Comparison of ENCODE assay signal across 1 cellular context in the genomic region with DNA sequence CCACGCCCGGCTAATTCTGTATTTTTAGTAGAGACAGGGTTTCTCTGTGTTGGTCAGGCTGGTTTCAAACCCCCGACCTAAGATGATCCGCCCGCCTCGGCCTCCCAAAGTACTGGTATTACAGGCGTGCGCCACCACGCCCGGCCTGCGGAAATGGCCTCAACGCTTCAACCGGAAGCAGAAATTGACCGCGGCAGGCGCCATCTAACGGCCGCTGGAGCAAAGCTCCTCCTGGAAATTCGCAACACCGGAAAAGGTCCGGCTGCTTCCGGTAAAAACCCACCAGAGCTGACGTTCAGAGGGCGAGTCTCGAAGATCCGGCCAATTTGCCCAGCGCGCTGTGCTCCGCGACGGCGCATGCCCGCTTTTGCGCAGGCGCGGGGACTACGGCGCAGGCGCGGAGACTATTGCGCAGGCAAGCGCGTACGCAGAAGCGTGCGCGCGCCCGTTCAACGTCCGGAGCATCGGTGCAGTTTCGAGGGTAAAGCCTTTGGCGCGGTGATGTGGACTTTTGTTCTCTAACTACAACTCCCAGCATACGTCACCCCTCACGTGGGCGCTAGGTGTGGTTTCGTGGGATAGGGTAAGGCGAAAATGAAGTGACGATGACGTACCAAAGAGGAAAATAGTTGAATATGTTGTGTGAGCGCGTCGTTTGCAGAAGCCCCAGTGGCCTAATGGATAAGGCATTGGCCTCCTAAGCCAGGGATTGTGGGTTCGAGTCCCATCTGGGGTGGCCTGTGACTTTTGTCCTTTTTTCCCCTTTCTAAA.
A peak's percentile ranks its signal among the peaks of the same experiment; 100 is the strongest.
TF ChIP-seq lines count a peak whose summit lies in the region.

No MANE protein-coding gene starts in this region.

TF ChIP-seq in WTC11, 78 proteins besides CTCF, POLR2A, EP300 and RAD21 (continued from another document and continues in another):
- TF ChIP-seq, protein P1, sequence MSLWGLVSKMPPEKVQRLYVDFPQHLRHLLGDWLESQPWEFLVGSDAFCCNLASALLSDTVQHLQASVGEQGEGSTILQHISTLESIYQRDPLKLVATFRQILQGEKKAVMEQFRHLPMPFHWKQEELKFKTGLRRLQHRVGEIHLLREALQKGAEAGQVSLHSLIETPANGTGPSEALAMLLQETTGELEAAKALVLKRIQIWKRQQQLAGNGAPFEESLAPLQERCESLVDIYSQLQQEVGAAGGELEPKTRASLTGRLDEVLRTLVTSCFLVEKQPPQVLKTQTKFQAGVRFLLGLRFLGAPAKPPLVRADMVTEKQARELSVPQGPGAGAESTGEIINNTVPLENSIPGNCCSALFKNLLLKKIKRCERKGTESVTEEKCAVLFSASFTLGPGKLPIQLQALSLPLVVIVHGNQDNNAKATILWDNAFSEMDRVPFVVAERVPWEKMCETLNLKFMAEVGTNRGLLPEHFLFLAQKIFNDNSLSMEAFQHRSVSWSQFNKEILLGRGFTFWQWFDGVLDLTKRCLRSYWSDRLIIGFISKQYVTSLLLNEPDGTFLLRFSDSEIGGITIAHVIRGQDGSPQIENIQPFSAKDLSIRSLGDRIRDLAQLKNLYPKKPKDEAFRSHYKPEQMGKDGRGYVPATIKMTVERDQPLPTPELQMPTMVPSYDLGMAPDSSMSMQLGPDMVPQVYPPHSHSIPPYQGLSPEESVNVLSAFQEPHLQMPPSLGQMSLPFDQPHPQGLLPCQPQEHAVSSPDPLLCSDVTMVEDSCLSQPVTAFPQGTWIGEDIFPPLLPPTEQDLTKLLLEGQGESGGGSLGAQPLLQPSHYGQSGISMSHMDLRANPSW (CRISPR knock-in tag; conservative IDR thresholded peaks at IDR 0.05; ENCODE audit: low read depth) = no peak
- TF ChIP-seq ZNF219 (CRISPR knock-in tag; IDR thresholded peaks at IDR 0.05; ENCODE audit: borderline replicate concordance) (no peak), NFYB (CRISPR knock-in tag; conservative IDR thresholded peaks at IDR 0.05; ENCODE audit: low read depth) (no peak), ZNF416 (CRISPR knock-in tag; IDR thresholded peaks at IDR 0.05) (no peak), RORB (CRISPR knock-in tag; IDR thresholded peaks at IDR 0.05) (no peak), ZBTB21 (CRISPR knock-in tag; IDR thresholded peaks at IDR 0.05; ENCODE audit: borderline replicate concordance) (no peak), GABPB1 (CRISPR knock-in tag; IDR thresholded peaks at IDR 0.05) (peak; percentile 79), FOXK1 (CRISPR knock-in tag; IDR thresholded peaks at IDR 0.05) (peak; percentile 33; the same call in 1 of the 2 replicates), OVOL2 (CRISPR knock-in tag; IDR thresholded peaks at IDR 0.05; ENCODE audit: borderline replicate concordance) (no peak), NR2C2 (CRISPR knock-in tag; IDR thresholded peaks at IDR 0.05) (0 out of 2 replicates have a peak, but pooled peaks have one; percentile 19), SMAD3 (CRISPR knock-in tag; IDR thresholded peaks at IDR 0.05; ENCODE audit: borderline replicate concordance) (no peak), CREB1 (CRISPR knock-in tag; IDR thresholded peaks at IDR 0.05) (no peak), GTF2I (CRISPR knock-in tag; conservative IDR thresholded peaks at IDR 0.05) (peak; percentile 98), MYBL2 (CRISPR knock-in tag; IDR thresholded peaks at IDR 0.05) (peak; percentile 85), ZNF423 (CRISPR knock-in tag; IDR thresholded peaks at IDR 0.05) (no peak), RELA (CRISPR knock-in tag; IDR thresholded peaks at IDR 0.05; ENCODE audit: borderline replicate concordance) (no peak), NFATC4 (CRISPR knock-in tag; IDR thresholded peaks at IDR 0.05) (no peak), ZNF317 (CRISPR knock-in tag; IDR thresholded peaks at IDR 0.05; ENCODE audit: borderline replicate concordance, low read depth) (no peak), ATF1 (CRISPR knock-in tag; IDR thresholded peaks at IDR 0.05) (no peak; the same call in 1 of the 2 replicates), ZNF121 (CRISPR knock-in tag; IDR thresholded peaks at IDR 0.05) (peak; percentile 63; the same call in 1 of the 2 replicates)
- TF ChIP-seq, protein P2, sequence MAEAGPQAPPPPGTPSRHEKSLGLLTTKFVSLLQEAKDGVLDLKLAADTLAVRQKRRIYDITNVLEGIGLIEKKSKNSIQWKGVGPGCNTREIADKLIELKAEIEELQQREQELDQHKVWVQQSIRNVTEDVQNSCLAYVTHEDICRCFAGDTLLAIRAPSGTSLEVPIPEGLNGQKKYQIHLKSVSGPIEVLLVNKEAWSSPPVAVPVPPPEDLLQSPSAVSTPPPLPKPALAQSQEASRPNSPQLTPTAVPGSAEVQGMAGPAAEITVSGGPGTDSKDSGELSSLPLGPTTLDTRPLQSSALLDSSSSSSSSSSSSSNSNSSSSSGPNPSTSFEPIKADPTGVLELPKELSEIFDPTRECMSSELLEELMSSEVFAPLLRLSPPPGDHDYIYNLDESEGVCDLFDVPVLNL (CRISPR knock-in tag; IDR thresholded peaks at IDR 0.05; ENCODE audit: borderline replicate concordance, low read depth) = no peak
- TF ChIP-seq, protein P3, sequence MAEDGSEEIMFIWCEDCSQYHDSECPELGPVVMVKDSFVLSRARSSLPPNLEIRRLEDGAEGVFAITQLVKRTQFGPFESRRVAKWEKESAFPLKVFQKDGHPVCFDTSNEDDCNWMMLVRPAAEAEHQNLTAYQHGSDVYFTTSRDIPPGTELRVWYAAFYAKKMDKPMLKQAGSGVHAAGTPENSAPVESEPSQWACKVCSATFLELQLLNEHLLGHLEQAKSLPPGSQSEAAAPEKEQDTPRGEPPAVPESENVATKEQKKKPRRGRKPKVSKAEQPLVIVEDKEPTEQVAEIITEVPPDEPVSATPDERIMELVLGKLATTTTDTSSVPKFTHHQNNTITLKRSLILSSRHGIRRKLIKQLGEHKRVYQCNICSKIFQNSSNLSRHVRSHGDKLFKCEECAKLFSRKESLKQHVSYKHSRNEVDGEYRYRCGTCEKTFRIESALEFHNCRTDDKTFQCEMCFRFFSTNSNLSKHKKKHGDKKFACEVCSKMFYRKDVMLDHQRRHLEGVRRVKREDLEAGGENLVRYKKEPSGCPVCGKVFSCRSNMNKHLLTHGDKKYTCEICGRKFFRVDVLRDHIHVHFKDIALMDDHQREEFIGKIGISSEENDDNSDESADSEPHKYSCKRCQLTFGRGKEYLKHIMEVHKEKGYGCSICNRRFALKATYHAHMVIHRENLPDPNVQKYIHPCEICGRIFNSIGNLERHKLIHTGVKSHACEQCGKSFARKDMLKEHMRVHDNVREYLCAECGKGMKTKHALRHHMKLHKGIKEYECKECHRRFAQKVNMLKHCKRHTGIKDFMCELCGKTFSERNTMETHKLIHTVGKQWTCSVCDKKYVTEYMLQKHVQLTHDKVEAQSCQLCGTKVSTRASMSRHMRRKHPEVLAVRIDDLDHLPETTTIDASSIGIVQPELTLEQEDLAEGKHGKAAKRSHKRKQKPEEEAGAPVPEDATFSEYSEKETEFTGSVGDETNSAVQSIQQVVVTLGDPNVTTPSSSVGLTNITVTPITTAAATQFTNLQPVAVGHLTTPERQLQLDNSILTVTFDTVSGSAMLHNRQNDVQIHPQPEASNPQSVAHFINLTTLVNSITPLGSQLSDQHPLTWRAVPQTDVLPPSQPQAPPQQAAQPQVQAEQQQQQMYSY (CRISPR knock-in tag; IDR thresholded peaks at IDR 0.05) = no peak
- TF ChIP-seq, protein P4, sequence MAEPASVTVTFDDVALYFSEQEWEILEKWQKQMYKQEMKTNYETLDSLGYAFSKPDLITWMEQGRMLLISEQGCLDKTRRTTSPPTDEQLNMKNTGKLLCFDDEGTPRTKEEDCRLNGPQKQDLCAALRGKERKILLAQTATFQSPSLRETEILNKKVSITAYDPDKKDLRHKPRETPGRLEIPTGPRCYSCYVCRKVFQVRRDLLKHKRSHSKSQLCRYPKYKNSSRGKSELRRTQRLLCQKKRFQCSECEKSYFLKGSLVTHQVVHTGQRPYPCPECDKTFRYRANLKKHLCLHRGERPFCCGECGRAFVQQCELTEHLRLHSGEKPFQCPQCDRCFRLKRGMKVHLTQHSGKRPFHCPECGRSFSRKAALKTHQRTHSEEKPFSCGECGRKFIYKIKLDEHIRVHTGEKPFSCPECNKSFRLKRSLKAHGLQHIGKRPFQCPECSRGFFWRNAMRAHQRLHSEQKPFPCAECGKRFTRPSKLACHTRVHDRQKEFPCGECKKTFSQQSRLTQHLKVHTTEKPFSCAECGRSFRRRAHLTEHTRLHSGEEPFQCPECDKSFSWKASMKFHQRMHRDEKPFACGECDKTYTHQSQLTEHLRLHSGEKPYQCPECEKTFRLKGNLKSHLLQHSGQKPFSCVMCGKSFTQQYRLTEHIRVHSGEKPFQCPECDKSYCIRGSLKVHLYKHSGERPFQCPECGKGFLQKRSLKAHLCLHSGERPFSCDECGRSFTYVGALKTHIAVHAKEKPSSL (CRISPR knock-in tag; conservative IDR thresholded peaks at IDR 0.05) = 0 out of 2 replicates have a peak, but pooled peaks have one; percentile 35
- TF ChIP-seq, protein P5, sequence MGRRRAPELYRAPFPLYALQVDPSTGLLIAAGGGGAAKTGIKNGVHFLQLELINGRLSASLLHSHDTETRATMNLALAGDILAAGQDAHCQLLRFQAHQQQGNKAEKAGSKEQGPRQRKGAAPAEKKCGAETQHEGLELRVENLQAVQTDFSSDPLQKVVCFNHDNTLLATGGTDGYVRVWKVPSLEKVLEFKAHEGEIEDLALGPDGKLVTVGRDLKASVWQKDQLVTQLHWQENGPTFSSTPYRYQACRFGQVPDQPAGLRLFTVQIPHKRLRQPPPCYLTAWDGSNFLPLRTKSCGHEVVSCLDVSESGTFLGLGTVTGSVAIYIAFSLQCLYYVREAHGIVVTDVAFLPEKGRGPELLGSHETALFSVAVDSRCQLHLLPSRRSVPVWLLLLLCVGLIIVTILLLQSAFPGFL (CRISPR knock-in tag; IDR thresholded peaks at IDR 0.05; ENCODE audit: borderline replicate concordance) = no peak
- TF ChIP-seq, protein P6, sequence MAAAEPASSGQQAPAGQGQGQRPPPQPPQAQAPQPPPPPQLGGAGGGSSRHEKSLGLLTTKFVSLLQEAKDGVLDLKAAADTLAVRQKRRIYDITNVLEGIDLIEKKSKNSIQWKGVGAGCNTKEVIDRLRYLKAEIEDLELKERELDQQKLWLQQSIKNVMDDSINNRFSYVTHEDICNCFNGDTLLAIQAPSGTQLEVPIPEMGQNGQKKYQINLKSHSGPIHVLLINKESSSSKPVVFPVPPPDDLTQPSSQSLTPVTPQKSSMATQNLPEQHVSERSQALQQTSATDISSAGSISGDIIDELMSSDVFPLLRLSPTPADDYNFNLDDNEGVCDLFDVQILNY (CRISPR knock-in tag; IDR thresholded peaks at IDR 0.05) = peak; percentile 36; the same call in 1 of the 2 replicates
- TF ChIP-seq, protein P7, sequence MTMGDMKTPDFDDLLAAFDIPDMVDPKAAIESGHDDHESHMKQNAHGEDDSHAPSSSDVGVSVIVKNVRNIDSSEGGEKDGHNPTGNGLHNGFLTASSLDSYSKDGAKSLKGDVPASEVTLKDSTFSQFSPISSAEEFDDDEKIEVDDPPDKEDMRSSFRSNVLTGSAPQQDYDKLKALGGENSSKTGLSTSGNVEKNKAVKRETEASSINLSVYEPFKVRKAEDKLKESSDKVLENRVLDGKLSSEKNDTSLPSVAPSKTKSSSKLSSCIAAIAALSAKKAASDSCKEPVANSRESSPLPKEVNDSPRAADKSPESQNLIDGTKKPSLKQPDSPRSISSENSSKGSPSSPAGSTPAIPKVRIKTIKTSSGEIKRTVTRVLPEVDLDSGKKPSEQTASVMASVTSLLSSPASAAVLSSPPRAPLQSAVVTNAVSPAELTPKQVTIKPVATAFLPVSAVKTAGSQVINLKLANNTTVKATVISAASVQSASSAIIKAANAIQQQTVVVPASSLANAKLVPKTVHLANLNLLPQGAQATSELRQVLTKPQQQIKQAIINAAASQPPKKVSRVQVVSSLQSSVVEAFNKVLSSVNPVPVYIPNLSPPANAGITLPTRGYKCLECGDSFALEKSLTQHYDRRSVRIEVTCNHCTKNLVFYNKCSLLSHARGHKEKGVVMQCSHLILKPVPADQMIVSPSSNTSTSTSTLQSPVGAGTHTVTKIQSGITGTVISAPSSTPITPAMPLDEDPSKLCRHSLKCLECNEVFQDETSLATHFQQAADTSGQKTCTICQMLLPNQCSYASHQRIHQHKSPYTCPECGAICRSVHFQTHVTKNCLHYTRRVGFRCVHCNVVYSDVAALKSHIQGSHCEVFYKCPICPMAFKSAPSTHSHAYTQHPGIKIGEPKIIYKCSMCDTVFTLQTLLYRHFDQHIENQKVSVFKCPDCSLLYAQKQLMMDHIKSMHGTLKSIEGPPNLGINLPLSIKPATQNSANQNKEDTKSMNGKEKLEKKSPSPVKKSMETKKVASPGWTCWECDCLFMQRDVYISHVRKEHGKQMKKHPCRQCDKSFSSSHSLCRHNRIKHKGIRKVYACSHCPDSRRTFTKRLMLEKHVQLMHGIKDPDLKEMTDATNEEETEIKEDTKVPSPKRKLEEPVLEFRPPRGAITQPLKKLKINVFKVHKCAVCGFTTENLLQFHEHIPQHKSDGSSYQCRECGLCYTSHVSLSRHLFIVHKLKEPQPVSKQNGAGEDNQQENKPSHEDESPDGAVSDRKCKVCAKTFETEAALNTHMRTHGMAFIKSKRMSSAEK (CRISPR knock-in tag; IDR thresholded peaks at IDR 0.05; ENCODE audit: borderline replicate concordance) = no peak
- TF ChIP-seq, protein P8, sequence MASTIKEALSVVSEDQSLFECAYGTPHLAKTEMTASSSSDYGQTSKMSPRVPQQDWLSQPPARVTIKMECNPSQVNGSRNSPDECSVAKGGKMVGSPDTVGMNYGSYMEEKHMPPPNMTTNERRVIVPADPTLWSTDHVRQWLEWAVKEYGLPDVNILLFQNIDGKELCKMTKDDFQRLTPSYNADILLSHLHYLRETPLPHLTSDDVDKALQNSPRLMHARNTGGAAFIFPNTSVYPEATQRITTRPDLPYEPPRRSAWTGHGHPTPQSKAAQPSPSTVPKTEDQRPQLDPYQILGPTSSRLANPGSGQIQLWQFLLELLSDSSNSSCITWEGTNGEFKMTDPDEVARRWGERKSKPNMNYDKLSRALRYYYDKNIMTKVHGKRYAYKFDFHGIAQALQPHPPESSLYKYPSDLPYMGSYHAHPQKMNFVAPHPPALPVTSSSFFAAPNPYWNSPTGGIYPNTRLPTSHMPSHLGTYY (CRISPR knock-in tag; IDR thresholded peaks at IDR 0.05) = peak; percentile 64; the same call in 1 of the 2 replicates
- TF ChIP-seq, protein P9, sequence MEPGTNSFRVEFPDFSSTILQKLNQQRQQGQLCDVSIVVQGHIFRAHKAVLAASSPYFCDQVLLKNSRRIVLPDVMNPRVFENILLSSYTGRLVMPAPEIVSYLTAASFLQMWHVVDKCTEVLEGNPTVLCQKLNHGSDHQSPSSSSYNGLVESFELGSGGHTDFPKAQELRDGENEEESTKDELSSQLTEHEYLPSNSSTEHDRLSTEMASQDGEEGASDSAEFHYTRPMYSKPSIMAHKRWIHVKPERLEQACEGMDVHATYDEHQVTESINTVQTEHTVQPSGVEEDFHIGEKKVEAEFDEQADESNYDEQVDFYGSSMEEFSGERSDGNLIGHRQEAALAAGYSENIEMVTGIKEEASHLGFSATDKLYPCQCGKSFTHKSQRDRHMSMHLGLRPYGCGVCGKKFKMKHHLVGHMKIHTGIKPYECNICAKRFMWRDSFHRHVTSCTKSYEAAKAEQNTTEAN (CRISPR knock-in tag; IDR thresholded peaks at IDR 0.05) = no peak
- TF ChIP-seq, protein P10, sequence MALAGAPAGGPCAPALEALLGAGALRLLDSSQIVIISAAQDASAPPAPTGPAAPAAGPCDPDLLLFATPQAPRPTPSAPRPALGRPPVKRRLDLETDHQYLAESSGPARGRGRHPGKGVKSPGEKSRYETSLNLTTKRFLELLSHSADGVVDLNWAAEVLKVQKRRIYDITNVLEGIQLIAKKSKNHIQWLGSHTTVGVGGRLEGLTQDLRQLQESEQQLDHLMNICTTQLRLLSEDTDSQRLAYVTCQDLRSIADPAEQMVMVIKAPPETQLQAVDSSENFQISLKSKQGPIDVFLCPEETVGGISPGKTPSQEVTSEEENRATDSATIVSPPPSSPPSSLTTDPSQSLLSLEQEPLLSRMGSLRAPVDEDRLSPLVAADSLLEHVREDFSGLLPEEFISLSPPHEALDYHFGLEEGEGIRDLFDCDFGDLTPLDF (CRISPR knock-in tag; IDR thresholded peaks at IDR 0.05) = no peak
- TF ChIP-seq, protein P11, sequence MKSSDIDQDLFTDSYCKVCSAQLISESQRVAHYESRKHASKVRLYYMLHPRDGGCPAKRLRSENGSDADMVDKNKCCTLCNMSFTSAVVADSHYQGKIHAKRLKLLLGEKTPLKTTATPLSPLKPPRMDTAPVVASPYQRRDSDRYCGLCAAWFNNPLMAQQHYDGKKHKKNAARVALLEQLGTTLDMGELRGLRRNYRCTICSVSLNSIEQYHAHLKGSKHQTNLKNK (CRISPR knock-in tag; IDR thresholded peaks at IDR 0.05) = no peak
